Comparison of ENCODE assay signal across 22 cellular contexts in the genomic region with DNA sequence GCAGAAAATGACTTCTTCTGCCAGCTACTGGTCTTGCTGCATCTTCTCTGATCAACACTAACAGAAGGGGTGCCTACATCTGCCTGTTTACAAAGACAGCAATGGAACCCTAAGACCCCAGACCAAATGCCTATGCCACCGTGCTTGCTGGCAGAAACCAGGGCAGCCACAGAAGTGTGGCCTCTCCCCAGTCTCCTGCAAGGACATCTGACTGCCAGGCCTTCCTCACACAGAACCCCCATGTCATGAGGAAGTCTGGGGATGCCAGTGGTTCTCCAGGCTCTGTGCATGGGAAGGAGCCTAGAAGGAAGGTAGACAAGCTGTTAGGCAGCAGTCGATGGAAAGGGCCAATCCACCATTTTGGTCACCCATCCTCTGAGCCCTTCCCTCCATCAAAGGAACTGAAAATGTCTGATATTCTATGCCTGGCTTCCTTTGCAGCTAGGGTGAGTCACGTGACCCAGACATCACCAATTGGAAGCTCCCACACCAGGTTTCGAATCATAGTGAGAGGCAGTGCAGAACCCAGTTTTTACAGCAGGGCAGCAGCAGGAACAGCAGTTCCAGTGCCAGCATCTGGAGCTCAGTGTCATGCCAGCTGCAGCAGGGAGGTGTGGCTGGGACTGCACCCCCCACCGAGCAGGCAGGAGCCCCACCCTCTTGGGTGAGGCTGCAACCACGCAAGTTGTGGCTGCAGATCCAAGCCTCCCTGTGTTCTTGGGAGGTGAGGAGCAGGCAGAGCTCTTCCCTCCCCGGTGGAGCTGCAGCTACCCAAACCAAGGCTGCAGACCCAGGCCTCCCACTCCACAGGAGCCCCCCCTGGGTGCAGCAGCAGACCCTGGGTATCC.
A peak's percentile ranks its signal among the peaks of the same experiment; 100 is the strongest.
DNase-seq lines count a peak whose midpoint lies in the region; ATAC-seq, FAIRE-seq and TF ChIP-seq lines count a peak whose summit lies in the region.
"Had no signal": no experiment of that assay in that cellular context is flagged by ENCODE, and none has a peak within 500 bp of the region (broad histone marks: within the 10 kb centered on the region; RNA-seq: fewer than 3 reads in every experiment).

No MANE protein-coding gene starts in this region.

- CTCF ChIA-PET in HepG2 (lab: Yijun Ruan, JAX; ENCODE audit: low intra/inter-chr PET ratio, low total read pairs), result no interaction called here

- TF ChIP-seq EP300 in HepG2 (IDR thresholded peaks at IDR 0.05; ENCODE audit: low read depth in 2 of 2, low read length in 2 of 2) (no peak), HepG2 (CRISPR knock-in tag; IDR thresholded peaks at IDR 0.05; ENCODE audit: borderline replicate concordance) (no peak)

- in situ Hi-C loops in HepG2 (cut with HindIII; ENCODE audit: extremely low pct_ligation_motif_present, low pct_unique_long_range_greater_than_20kb), result no loop called here

- H2AFZ ChIP-seq in HepG2 (ENCODE audit: low read length), result no peak overlapping the region

- no TSS peak for BruUV-seq in HepG2 (replicated peaks; lab: Mats Ljungman, UMichigan)

- WGBS in HepG2 (ENCODE audit: low lambda C conversion rate), result 3% methylated on average over 4 of the region's 7 CpGs
- WGBS in spleen, 5 donors, result 75 to 87% (median 77%) methylated on average over 3 to 7 of the region's 7 CpGs

- H3K4me1 ChIP-seq in HepG2 (ENCODE audit: insufficient read depth, low read length), result no peaks in the 10 kb centered on the region
- no peaks in the 10 kb centered on the region for H3K4me1 ChIP-seq in spleen
- H3K4me1 ChIP-seq in ascending aorta, result no peaks in the 10 kb centered on the region
- H3K4me1 ChIP-seq: SJSA1 had no signal

- intact Hi-C loops in HepG2 (cut with micrococcal nuclease; ENCODE audit: unreplicated experiment) (no loop called here), spleen (cut with DNase I; ENCODE audit: low total_unique reads) (no loop called here), ascending aorta (cut with DNase I) (no loop called here)

- no peak for ATAC-seq in HepG2
- ATAC-seq: Panc1 had no signal

- POLR2A ChIA-PET in HepG2 (lab: Yijun Ruan, JAX), result no interaction called here

- H3K27me3 ChIP-seq in HepG2 (ENCODE audit: control insufficient read depth in 1 of 2, insufficient read depth in 2 of 2, low read length in 2 of 2), result peaks cover 3 to 25% of the 10 kb centered on the region in 2 experiments; a peak in 3 of 5 replicates
- peaks cover 0 to 24% (median 0%) of the 10 kb centered on the region in 7 donors for H3K27me3 ChIP-seq in spleen (replicated peaks in 1 of 7)
- H3K27me3 ChIP-seq in ascending aorta, result peaks cover 3% of the 10 kb centered on the region

- TF ChIP-seq POLR2A in HepG2 (IDR thresholded peaks at IDR 0.05; ENCODE audit: insufficient read depth in 1 of 2, low read depth in 2 of 2, low read length in 2 of 2), result no peak
- TF ChIP-seq POLR2A in spleen (IDR thresholded peaks at IDR 0.05), result no peak

- H3K79me2 ChIP-seq in HepG2 (ENCODE audit: insufficient read depth, low read length), result no peaks in the 10 kb centered on the region

- no peak for TF ChIP-seq RAD21 in HepG2 (CRISPR knock-in tag; IDR thresholded peaks at IDR 0.05)

- DNase-seq in NCI-H2171 treated with DMSO at 0.1 percent for 48 hours (lab: John Stamatoyannopoulos, UW) (peak; percentile 10), NCI-H2171 (lab: John Stamatoyannopoulos, UW) (no peak), LoVo (ENCODE audit: low spot score) (peak; percentile 7), HepG2 (ENCODE audit: low spot score) (no peak), spleen (peak; percentile 51), NCI-H187 (lab: John Stamatoyannopoulos, UW) (no peak), NCI-H1417 (lab: John Stamatoyannopoulos, UW) (no peak), ascending aorta (ENCODE audit: low spot score in 2 of 2) (no peak)
- DNase-seq: AML-193, DMS53, GDM1, MM.1S, NCI-H1048, NCI-H1436 treated with DMSO at 0.1 percent for 48 hours, NCI-H2029, NCI-H524 treated with DMSO at 0.1 percent for 48 hours, NCI-H82 had no signal

- no peak overlapping the region for H3K27ac ChIP-seq in HepG2 (ENCODE audit: extremely low read length, insufficient read depth, low read length)
- no peak overlapping the region for H3K27ac ChIP-seq in spleen
- no peak overlapping the region for H3K27ac ChIP-seq in ascending aorta
- H3K27ac ChIP-seq: 22Rv1, C4-2B, SJSA1 had no signal

- FAIRE-seq in HepG2 (lab: Jason Lieb, UNC), result no peak
- FAIRE-seq: D721Med had no signal

- no peak overlapping the region for H3K4me2 ChIP-seq in HepG2 (ENCODE audit: low read depth, low read length)

- TF ChIP-seq CTCF in HepG2 (CRISPR knock-in tag; IDR thresholded peaks at IDR 0.05) (no peak), spleen (IDR thresholded peaks at IDR 0.05 in 8 of 11, conservative IDR thresholded peaks at IDR 0.05 in 3 of 11) (no peak), ascending aorta (IDR thresholded peaks at IDR 0.05) (no peak)

- no peaks in the 10 kb centered on the region for H3K9me3 ChIP-seq in HepG2 (ENCODE audit: low read length)
- peaks cover 2 to 25% (median 20%) of the 10 kb centered on the region in 8 donors for H3K9me3 ChIP-seq in spleen
- H3K9me3 ChIP-seq in ascending aorta, result no peaks in the 10 kb centered on the region
- H3K9me3 ChIP-seq: SJSA1 had no signal

- no peak overlapping the region for H3K9ac ChIP-seq in HepG2 (ENCODE audit: insufficient read depth, low read depth, low read length)

- no peaks in the 10 kb centered on the region for H4K20me1 ChIP-seq in HepG2 (ENCODE audit: insufficient read depth, low read length)

- H3K36me3 ChIP-seq in HepG2 (replicated peaks in 1 of 2; ENCODE audit: control insufficient read depth in 1 of 2, insufficient read depth in 2 of 2, low read length in 2 of 2) (no peaks in the 10 kb centered on the region), spleen (no peaks in the 10 kb centered on the region), ascending aorta (no peaks in the 10 kb centered on the region)
- H3K36me3 ChIP-seq: SJSA1 had no signal

- H3K4me3 ChIP-seq in HepG2 (replicated peaks in 1 of 3; ENCODE audit: insufficient read depth in 1 of 3, low read depth in 2 of 3, low read length in 3 of 3), result no peak overlapping the region
- no peak overlapping the region for H3K4me3 ChIP-seq in spleen
- H3K4me3 ChIP-seq in ascending aorta, result no peak overlapping the region
- H3K4me3 ChIP-seq: SJSA1 had no signal

TF ChIP-seq in HepG2, 621 proteins besides CTCF, POLR2A, EP300 and RAD21:
- TF ChIP-seq SMAD9 (CRISPR knock-in tag; IDR thresholded peaks at IDR 0.05), result no peak
- TF ChIP-seq RAD51 (IDR thresholded peaks at IDR 0.05; ENCODE audit: borderline replicate concordance), result peak; percentile 81; the same call in 1 of the 2 replicates
- no peak for TF ChIP-seq ZNF101 (CRISPR knock-in tag; IDR thresholded peaks at IDR 0.05; ENCODE audit: borderline replicate concordance, low read depth)
- TF ChIP-seq, protein P1, sequence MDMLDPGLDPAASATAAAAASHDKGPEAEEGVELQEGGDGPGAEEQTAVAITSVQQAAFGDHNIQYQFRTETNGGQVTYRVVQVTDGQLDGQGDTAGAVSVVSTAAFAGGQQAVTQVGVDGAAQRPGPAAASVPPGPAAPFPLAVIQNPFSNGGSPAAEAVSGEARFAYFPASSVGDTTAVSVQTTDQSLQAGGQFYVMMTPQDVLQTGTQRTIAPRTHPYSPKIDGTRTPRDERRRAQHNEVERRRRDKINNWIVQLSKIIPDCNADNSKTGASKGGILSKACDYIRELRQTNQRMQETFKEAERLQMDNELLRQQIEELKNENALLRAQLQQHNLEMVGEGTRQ (IDR thresholded peaks at IDR 0.05; ENCODE audit: low read depth, low read length), result peak; percentile 64
- TF ChIP-seq, protein P1 (CRISPR knock-in tag; IDR thresholded peaks at IDR 0.05; ENCODE audit: borderline replicate concordance), result no peak

Comparison
In these comparisons a context has a peak if more than half of its experiments do, and no peak if none do; other contexts are left out.
1. DNase-seq: peak in NCI-H2171 treated with DMSO at 0.1 percent for 48 hours (single experiment), LoVo (single experiment) and spleen (single experiment); none in NCI-H2171 (single experiment), HepG2 (single experiment), NCI-H187 (0 of 2), NCI-H1417 (0 of 3) and ascending aorta (0 of 2).